ENCODE assay signal across 1 cellular context in the genomic region with DNA sequence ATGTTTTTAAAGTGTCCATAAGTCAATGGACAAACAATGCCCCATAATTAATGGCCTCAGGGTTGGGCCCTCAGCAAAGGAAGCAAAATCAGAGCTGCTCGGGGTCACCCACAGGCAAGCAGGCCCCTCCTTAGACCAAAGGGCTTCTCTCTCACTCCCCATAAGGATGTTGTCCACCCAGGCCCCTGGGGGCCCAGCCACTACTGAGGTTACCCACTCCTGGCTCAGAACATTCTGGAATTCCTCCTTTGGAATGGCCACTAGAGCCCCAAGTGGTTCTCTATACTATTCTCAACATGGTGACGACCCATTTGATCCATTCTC.
TF ChIP-seq lines count a peak whose summit lies in the region.

No MANE protein-coding gene starts in this region.

TF ChIP-seq in liver, 16 proteins besides CTCF, POLR2A, EP300 and RAD21 (continued from another document):
- TF ChIP-seq EGR1 (IDR thresholded peaks at IDR 0.05; ENCODE audit: low read depth in 2 of 2) (no peak), GABPA (IDR thresholded peaks at IDR 0.05 in 1 of 2, conservative IDR thresholded peaks at IDR 0.05 in 1 of 2) (no peak)
- TF ChIP-seq, protein P1, sequence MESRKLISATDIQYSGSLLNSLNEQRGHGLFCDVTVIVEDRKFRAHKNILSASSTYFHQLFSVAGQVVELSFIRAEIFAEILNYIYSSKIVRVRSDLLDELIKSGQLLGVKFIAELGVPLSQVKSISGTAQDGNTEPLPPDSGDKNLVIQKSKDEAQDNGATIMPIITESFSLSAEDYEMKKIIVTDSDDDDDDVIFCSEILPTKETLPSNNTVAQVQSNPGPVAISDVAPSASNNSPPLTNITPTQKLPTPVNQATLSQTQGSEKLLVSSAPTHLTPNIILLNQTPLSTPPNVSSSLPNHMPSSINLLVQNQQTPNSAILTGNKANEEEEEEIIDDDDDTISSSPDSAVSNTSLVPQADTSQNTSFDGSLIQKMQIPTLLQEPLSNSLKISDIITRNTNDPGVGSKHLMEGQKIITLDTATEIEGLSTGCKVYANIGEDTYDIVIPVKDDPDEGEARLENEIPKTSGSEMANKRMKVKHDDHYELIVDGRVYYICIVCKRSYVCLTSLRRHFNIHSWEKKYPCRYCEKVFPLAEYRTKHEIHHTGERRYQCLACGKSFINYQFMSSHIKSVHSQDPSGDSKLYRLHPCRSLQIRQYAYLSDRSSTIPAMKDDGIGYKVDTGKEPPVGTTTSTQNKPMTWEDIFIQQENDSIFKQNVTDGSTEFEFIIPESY (IDR thresholded peaks at IDR 0.05) = no peak
